In genomic region chr6:39724787-39725631, GRCh38 we compare ENCODE assay signal across 8 cellular contexts. TPM values are rescaled to one million over a fixed set of nuclear protein-coding genes. Genes with fewer than 3 reads are reported as not detected.
DNase-seq lines count a peak whose midpoint lies in the region; ATAC-seq, FAIRE-seq and TF ChIP-seq lines count a peak whose summit lies in the region.

KIF6 (minus strand) TSS chr6:39725408; CDS start chr6:39725310, 98 bp downstream.

- peak within 1 kb of the TSS; percentile 91 for H3K27ac Mint-ChIP-seq in endothelial cell (ENCODE audit: unreplicated experiment)

- no peaks in the 10 kb centered on the region for H3K27me3 Mint-ChIP-seq in endothelial cell (ENCODE audit: unreplicated experiment)

- 11 to 21% methylated on average over 28 to 44 of the region's 58 CpGs for WGBS in mesodermal cell (ENCODE audit: insufficient coverage in 2 of 2), 2 experiments

- peak; percentile 98 for ATAC-seq in HG03442 (IDR thresholded peaks at IDR 0.05; ENCODE audit: unreplicated experiment)

- no peaks in the 10 kb centered on the region for H3K4me1 Mint-ChIP-seq in endothelial cell (ENCODE audit: unreplicated experiment)

- peak within 1 kb of the TSS; percentile 99 for H3K4me3 Mint-ChIP-seq in endothelial cell (ENCODE audit: unreplicated experiment)

- H3K4me1 ChIP-seq in mesodermal cell (ENCODE audit: control insufficient read depth, insufficient read depth, low read length, poor library complexity, severe bottlenecking) = no peaks in the 10 kb centered on the region

- peak; percentile 76 to 79 for DNase-seq in AML-193 (lab: John Stamatoyannopoulos, UW)
- DNase-seq in GM19239 (ENCODE audit: insufficient read length, low spot score) = peak; percentile 90
- peak; percentile 80 to 97 for DNase-seq in NCI-H526 (lab: John Stamatoyannopoulos, UW)
- peak; percentile 89 for DNase-seq in activated CD8-positive, alpha-beta memory T cell treated with anti-CD3 and anti-CD28 coated beads, Interleukin-2, amount 50 U/mL, for 48 hours
- DNase-seq in endothelial cell (ENCODE audit: low spot score) = peak; percentile 86
- peak; percentile 58 for DNase-seq in stimulated activated CD8-positive, alpha-beta memory T cell treated with anti-CD3 and anti-CD28 coated beads, Interleukin-12 subunit alpha, Interleukin-12 subunit beta, amount 100 ng/mL, for 4 hours (ENCODE audit: low read depth)

- no peaks in the 10 kb centered on the region for H3K9me3 Mint-ChIP-seq in endothelial cell (ENCODE audit: unreplicated experiment)

- H3K9me3 ChIP-seq in mesodermal cell (ENCODE audit: control insufficient read depth, low read length) = no peaks in the 10 kb centered on the region

- TF ChIP-seq CTCF in endothelial cell (IDR thresholded peaks at IDR 0.05; ENCODE audit: unreplicated experiment) = no peak

- no peak within 1 kb of the TSS for H3K27ac ChIP-seq in mesodermal cell (ENCODE audit: low read depth, low read length, severe bottlenecking)

- no peaks in the 10 kb centered on the region for H3K36me3 ChIP-seq in mesodermal cell (ENCODE audit: control insufficient read depth, insufficient read depth, low read length)

- H3K4me3 ChIP-seq in mesodermal cell (ENCODE audit: extremely low read depth, insufficient read depth, low read length, poor library complexity, severe bottlenecking) = peak within 1 kb of the TSS; percentile 64

- H3K36me3 Mint-ChIP-seq in endothelial cell (ENCODE audit: low read depth, unreplicated experiment) = no peaks in the 10 kb centered on the region

- peak; percentile 97 for FAIRE-seq in GM19239 (lab: Jason Lieb, UNC)

RNA-seq across cellular contexts. Expression of gene KIF6, which starts in this region (rescaled TPM):
- 0.46 TPM for total RNA-seq in endothelial cell (ENCODE audit: unreplicated experiment)
- 0.81 TPM for polyA plus RNA-seq in mesodermal cell (2013, experiment 1 of 2)
- 1.0 TPM for polyA plus RNA-seq in mesodermal cell (2013, experiment 2 of 2)

Comparison
In these comparisons a context has a peak if more than half of its experiments do, and no peak if none do; other contexts are left out.
1. Peak in DNase-seq in endothelial cell; RNA of the gene not detected or under 1 TPM.